Comparison of ENCODE assay signal across 1 cellular context in the genomic region with DNA sequence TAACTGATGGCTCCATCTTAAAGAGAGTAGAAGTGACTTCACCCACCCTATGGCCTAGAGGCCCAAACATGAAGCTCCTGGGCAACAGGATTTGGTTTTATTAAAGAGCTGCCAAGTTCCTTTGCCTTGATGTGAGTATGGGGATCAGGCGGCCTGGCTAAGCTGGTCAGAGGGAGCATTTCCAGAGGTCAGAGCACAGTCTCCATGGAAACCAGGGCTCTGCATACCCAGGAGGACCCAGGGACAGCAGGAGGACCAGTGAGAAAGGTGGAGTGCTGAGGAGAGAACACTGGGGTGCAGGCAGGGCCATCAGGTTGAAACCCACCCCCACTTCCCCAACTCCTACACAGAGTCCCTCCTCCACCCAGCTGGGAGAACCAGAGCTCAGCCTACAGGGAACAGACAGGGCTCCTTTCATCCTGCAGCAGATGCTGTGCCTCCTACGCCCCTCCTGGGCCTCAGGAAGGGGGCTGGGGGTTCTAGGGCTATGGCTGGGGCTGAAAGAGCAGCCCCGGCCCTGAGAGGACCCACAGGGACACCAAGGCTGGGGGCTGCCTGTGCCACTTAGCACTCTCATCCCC.
TF ChIP-seq lines count a peak whose summit lies in the region.

No MANE protein-coding gene starts in this region.

TF ChIP-seq in IMR-90, 13 proteins besides CTCF, POLR2A, EP300 and RAD21:
- TF ChIP-seq MXI1 (IDR thresholded peaks at IDR 0.05; ENCODE audit: borderline replicate concordance, low read depth, low read length): no peak
- TF ChIP-seq RCOR1 (IDR thresholded peaks at IDR 0.05; ENCODE audit: insufficient replicate concordance, low read length): no peak
- TF ChIP-seq SMC3 (IDR thresholded peaks at IDR 0.05; ENCODE audit: low read depth, low read length): no peak
